Comparison of ENCODE assay signal across 24 cellular contexts in genomic region chr5:165404917-165405316, GRCh38.
DNase-seq lines count a peak whose midpoint lies in the region; ATAC-seq, FAIRE-seq and TF ChIP-seq lines count a peak whose summit lies in the region.
"Had no signal": no experiment of that assay in that cellular context is flagged by ENCODE, and none has a peak within 500 bp of the region (broad histone marks: within the 10 kb centered on the region; RNA-seq: fewer than 3 reads in every experiment).

No MANE protein-coding gene starts in this region.

- no peak for TF ChIP-seq RAD21 in HepG2 (CRISPR knock-in tag; IDR thresholded peaks at IDR 0.05)

- DNase-seq in HepG2 (ENCODE audit: low spot score) (no peak), right lobe of liver (no peak), HL-60 (ENCODE audit: low read depth in 1 of 2, low spot score in 1 of 2) (no peak), Peyer's patch (no peak)
- DNase-seq: CD4-positive, alpha-beta memory T cell; CD4-positive, CD25-positive, alpha-beta regulatory T cell; CD8-positive, alpha-beta memory T cell; COR-L47; DMS 273 treated with DMSO at 0.1 percent for 48 hours; DMS153; DMS53; DMS79; DND-41; EL; GDM1 had no signal

- H3K4me2 ChIP-seq in HepG2 (ENCODE audit: low read depth, low read length): no peak overlapping the region
- H3K4me2 ChIP-seq: A549; BLaER1 treated with 17β-estradiol and CSF1 and Interleukin-3, amounts not matched to agents 10 nM and 100 nM had no signal

- H3K4me3 ChIP-seq in HepG2 (replicated peaks in 1 of 3; ENCODE audit: insufficient read depth in 1 of 3, low read depth in 2 of 3, low read length in 3 of 3) (no peak overlapping the region), right lobe of liver (no peak overlapping the region), HL-60 (replicated peaks; ENCODE audit: insufficient read depth, low read length) (no peak overlapping the region), neutrophil (ENCODE audit: low read depth in 1 of 2, low read length in 1 of 2) (no peak overlapping the region), Peyer's patch (no peak overlapping the region)
- H3K4me3 ChIP-seq: A549; BLaER1 treated with 17β-estradiol and CSF1 and Interleukin-3, amounts not matched to agents 10 nM and 100 nM; GM12878 had no signal

- H3K9me3 ChIP-seq in HepG2 (ENCODE audit: low read length) (peaks cover 87% of the 10 kb centered on the region), right lobe of liver (no peaks in the 10 kb centered on the region), neutrophil (peaks cover 4% of the 10 kb centered on the region), Peyer's patch (no peaks in the 10 kb centered on the region)
- H3K9me3 ChIP-seq: A549 had no signal

- H2AFZ ChIP-seq in HepG2 (ENCODE audit: low read length): no peak overlapping the region

- H3K4me1 ChIP-seq in HepG2 (ENCODE audit: insufficient read depth, low read length) (no peaks in the 10 kb centered on the region), right lobe of liver (no peaks in the 10 kb centered on the region), neutrophil (ENCODE audit: control insufficient read depth in 1 of 2, insufficient read depth in 1 of 2, low read depth in 1 of 2, low read length in 1 of 2) (peaks cover 0 to 16% of the 10 kb centered on the region in 2 experiments), Peyer's patch (no peaks in the 10 kb centered on the region)
- H3K4me1 ChIP-seq: A549 had no signal

- no peak for FAIRE-seq in HepG2 (lab: Jason Lieb, UNC)
- FAIRE-seq: A549, GM12878, GM12892, GM18507 had no signal

- H3K9ac ChIP-seq in HepG2 (ENCODE audit: insufficient read depth, low read depth, low read length): no peak overlapping the region
- H3K9ac ChIP-seq: BLaER1 treated with 17β-estradiol and CSF1 and Interleukin-3, amounts not matched to agents 10 nM and 100 nM had no signal

- no peaks in the 10 kb centered on the region for H3K36me3 ChIP-seq in HepG2 (replicated peaks in 1 of 2; ENCODE audit: control insufficient read depth in 1 of 2, insufficient read depth in 2 of 2, low read length in 2 of 2)
- no peaks in the 10 kb centered on the region for H3K36me3 ChIP-seq in right lobe of liver
- no peaks in the 10 kb centered on the region for H3K36me3 ChIP-seq in neutrophil
- H3K36me3 ChIP-seq in Peyer's patch: no peaks in the 10 kb centered on the region
- H3K36me3 ChIP-seq: BLaER1 treated with 17β-estradiol and CSF1 and Interleukin-3, amounts not matched to agents 10 nM and 100 nM had no signal

- H3K27ac ChIP-seq in HepG2 (ENCODE audit: extremely low read length, insufficient read depth, low read length) (no peak overlapping the region), right lobe of liver (no peak overlapping the region), HL-60 (replicated peaks) (peak overlapping the region; percentile 45), neutrophil (peak overlapping the region; percentile 31), Peyer's patch (no peak overlapping the region)
- H3K27ac ChIP-seq: 22Rv1; A549; BLaER1 treated with 17β-estradiol and CSF1 and Interleukin-3, amounts not matched to agents 10 nM and 100 nM; C4-2B had no signal

- no peaks in the 10 kb centered on the region for H3K79me2 ChIP-seq in HepG2 (ENCODE audit: insufficient read depth, low read length)

- no peaks in the 10 kb centered on the region for H4K20me1 ChIP-seq in HepG2 (ENCODE audit: insufficient read depth, low read length)
- H4K20me1 ChIP-seq: BLaER1 treated with 17β-estradiol and CSF1 and Interleukin-3, amounts not matched to agents 10 nM and 100 nM had no signal

- BruUV-seq in HepG2 (replicated peaks; lab: Mats Ljungman, UMichigan): no TSS peak

- TF ChIP-seq CTCF in HepG2 (CRISPR knock-in tag; IDR thresholded peaks at IDR 0.05) (no peak), right lobe of liver (IDR thresholded peaks at IDR 0.05) (no peak), HL-60 (IDR thresholded peaks at IDR 0.05; ENCODE audit: insufficient read depth, low read length) (no peak), neutrophil (IDR thresholded peaks at IDR 0.05) (no peak), Peyer's patch (IDR thresholded peaks at IDR 0.05) (no peak)

- TF ChIP-seq POLR2A in HepG2 (IDR thresholded peaks at IDR 0.05; ENCODE audit: insufficient read depth in 1 of 2, low read depth in 2 of 2, low read length in 2 of 2) (no peak), right lobe of liver (IDR thresholded peaks at IDR 0.05) (no peak), Peyer's patch (IDR thresholded peaks at IDR 0.05) (no peak)

- POLR2A ChIA-PET in HepG2 (lab: Yijun Ruan, JAX): no interaction called here

- no peaks in the 10 kb centered on the region for H3K27me3 ChIP-seq in HepG2 (ENCODE audit: control insufficient read depth in 1 of 2, insufficient read depth in 2 of 2, low read length in 2 of 2)
- H3K27me3 ChIP-seq in right lobe of liver: no peaks in the 10 kb centered on the region
- H3K27me3 ChIP-seq in HL-60 (ENCODE audit: insufficient read depth, poor library complexity, severe bottlenecking): no peaks in the 10 kb centered on the region
- H3K27me3 ChIP-seq in neutrophil: no peaks in the 10 kb centered on the region
- H3K27me3 ChIP-seq in Peyer's patch: no peaks in the 10 kb centered on the region
- H3K27me3 ChIP-seq: BLaER1 treated with 17β-estradiol and CSF1 and Interleukin-3, amounts not matched to agents 10 nM and 100 nM had no signal

- CTCF ChIA-PET in HepG2 (lab: Yijun Ruan, JAX; ENCODE audit: low intra/inter-chr PET ratio, low total read pairs): no interaction called here

- WGBS in HepG2 (ENCODE audit: low lambda C conversion rate): 2% methylated on average over 2 of the region's 2 CpGs
- 40% methylated on average over 2 of the region's 2 CpGs for WGBS in right lobe of liver (ENCODE audit: insufficient coverage, low coverage, low lambda C conversion rate, missing lambda C conversion rate)

- TF ChIP-seq EP300 in HepG2 (IDR thresholded peaks at IDR 0.05; ENCODE audit: low read depth in 2 of 2, low read length in 2 of 2): no peak
- TF ChIP-seq EP300 in HepG2 (CRISPR knock-in tag; IDR thresholded peaks at IDR 0.05; ENCODE audit: borderline replicate concordance): no peak

- intact Hi-C loops in HepG2 (cut with micrococcal nuclease; ENCODE audit: unreplicated experiment): no loop called here
- intact Hi-C loops in right lobe of liver (cut with DNase I): no loop called here

- ATAC-seq in HepG2: no peak
- no peak for ATAC-seq in right lobe of liver
- ATAC-seq in HG03442 (IDR thresholded peaks at IDR 0.05; ENCODE audit: unreplicated experiment): no peak
- ATAC-seq: A549, GM12878 had no signal

- in situ Hi-C loops in HepG2 (cut with HindIII; ENCODE audit: extremely low pct_ligation_motif_present, low pct_unique_long_range_greater_than_20kb): no loop called here

TF ChIP-seq in HepG2, 621 proteins besides CTCF, POLR2A, EP300 and RAD21:
- TF ChIP-seq TOPORS (CRISPR knock-in tag; IDR thresholded peaks at IDR 0.05) (no peak), EED (CRISPR knock-in tag; IDR thresholded peaks at IDR 0.05) (no peak), ZNF367 (CRISPR knock-in tag; IDR thresholded peaks at IDR 0.05; ENCODE audit: borderline replicate concordance) (no peak), CREB1 (IDR thresholded peaks at IDR 0.05) (peak; percentile 76), CREB1 (CRISPR knock-in tag; IDR thresholded peaks at IDR 0.05) (no peak), ATF7 (IDR thresholded peaks at IDR 0.05) (peak; percentile 32; the same call in 1 of the 2 replicates), ATF7 (CRISPR knock-in tag; IDR thresholded peaks at IDR 0.05) (no peak), ZSCAN5A (CRISPR knock-in tag; IDR thresholded peaks at IDR 0.05; ENCODE audit: borderline replicate concordance) (no peak)
TF ChIP-seq in HepG2: peak in this region for 2.

Comparison
In these comparisons a context has a peak if more than half of its experiments do, and no peak if none do; other contexts are left out.
1. H3K27ac ChIP-seq: peak in HL-60 (single experiment) and neutrophil (single experiment); none in HepG2 (single experiment), right lobe of liver (0 of 3) and Peyer's patch (0 of 4).